Comparison of ENCODE assay signal across 17 cellular contexts in the genomic region with DNA sequence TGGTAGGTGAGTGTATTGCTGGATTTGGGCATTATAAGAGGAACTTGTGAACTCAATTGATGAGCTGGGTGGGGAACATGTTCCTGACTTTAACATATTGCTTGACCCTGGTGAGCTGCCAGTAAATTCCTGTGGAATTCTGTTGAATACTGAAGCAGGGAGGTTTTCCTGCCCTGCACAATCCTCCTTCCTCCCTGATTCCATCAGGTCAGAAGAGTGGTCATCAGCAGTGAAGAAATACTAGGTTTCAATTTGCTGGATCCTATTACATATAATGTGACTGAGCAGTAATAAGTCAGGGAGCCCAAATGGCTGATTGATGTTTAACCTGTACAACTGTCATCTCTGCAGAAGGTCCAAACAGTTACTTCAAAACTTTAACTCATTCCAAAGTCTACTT.
DNase-seq lines count a peak whose midpoint lies in the region; TF ChIP-seq lines count a peak whose summit lies in the region.
"Had no signal": no experiment of that assay in that cellular context is flagged by ENCODE, and none has a peak within 500 bp of the region (broad histone marks: within the 10 kb centered on the region; RNA-seq: fewer than 3 reads in every experiment).

No MANE protein-coding gene starts in this region.

- H3K4me2 ChIP-seq in GM23248 (ENCODE audit: unreplicated experiment) = peak overlapping the region; percentile 60
- H3K4me2 ChIP-seq in neural progenitor cell = no peak overlapping the region

- H3K36me3 Mint-ChIP-seq in neural progenitor cell = no peaks in the 10 kb centered on the region
- H3K36me3 Mint-ChIP-seq: activated naive CD8-positive, alpha-beta T cell treated with anti-CD3 and anti-CD28 coated beads, Interleukin-2, amount 10 ng/mL, durations not matched to agents 7 days and 5 days had no signal

- TF ChIP-seq CTCF in fibroblast of the aortic adventitia (IDR thresholded peaks at IDR 0.05; ENCODE audit: insufficient read depth, low read length) = no peak
- no peak for TF ChIP-seq CTCF in neural progenitor cell (IDR thresholded peaks at IDR 0.05)
- no peak for TF ChIP-seq CTCF in lower leg skin (IDR thresholded peaks at IDR 0.05)

- peaks cover 21% of the 10 kb centered on the region for H3F3A ChIP-seq in GM23248 (ENCODE audit: insufficient read depth)
- H3F3A ChIP-seq in neural progenitor cell (ENCODE audit: low read depth) = no peaks in the 10 kb centered on the region

- intact Hi-C loops in lower leg skin (cut with DNase I; ENCODE audit: low total_unique reads) = no loop called here

- no peaks in the 10 kb centered on the region for H3K27me3 Mint-ChIP-seq in neural progenitor cell (ENCODE audit: insufficient read depth, low read depth)

- H3K4me3 Mint-ChIP-seq in neural progenitor cell = no peak overlapping the region
- H3K4me3 Mint-ChIP-seq: activated naive CD8-positive, alpha-beta T cell treated with anti-CD3 and anti-CD28 coated beads, Interleukin-2, amount 10 ng/mL, durations not matched to agents 7 days and 5 days; activated T-cell treated with anti-CD3 and anti-CD28 coated beads, Interleukin-2, amount 50 U/mL, for 4 hours had no signal

- no peak overlapping the region for H3K9ac ChIP-seq in GM23248
- H3K9ac ChIP-seq in adipocyte (ENCODE audit: low read length) = peak overlapping the region; percentile 39
- H3K9ac ChIP-seq in neural progenitor cell = no peak overlapping the region

- H3K36me3 ChIP-seq in GM23248 (ENCODE audit: low read depth) (no peaks in the 10 kb centered on the region), adipocyte (ENCODE audit: control insufficient read depth, insufficient read depth, low read length, severe bottlenecking) (no peaks in the 10 kb centered on the region), neural progenitor cell (no peaks in the 10 kb centered on the region)
- H3K36me3 ChIP-seq: neutrophil, sigmoid colon had no signal

- H3K79me2 ChIP-seq in GM23248 (ENCODE audit: insufficient read depth) (no peaks in the 10 kb centered on the region), neural progenitor cell (ENCODE audit: low read depth) (no peaks in the 10 kb centered on the region)

- no peak overlapping the region for H3K27ac Mint-ChIP-seq in neural progenitor cell
- H3K27ac Mint-ChIP-seq: activated naive CD8-positive, alpha-beta T cell treated with anti-CD3 and anti-CD28 coated beads, Interleukin-2, amount 10 ng/mL, durations not matched to agents 7 days and 5 days had no signal

- H3K9me3 Mint-ChIP-seq in neural progenitor cell = no peaks in the 10 kb centered on the region
- H3K9me3 Mint-ChIP-seq: activated naive CD8-positive, alpha-beta T cell treated with anti-CD3 and anti-CD28 coated beads, Interleukin-2, amount 10 ng/mL, durations not matched to agents 7 days and 5 days; activated T-cell treated with anti-CD3 and anti-CD28 coated beads, Interleukin-2, amount 50 U/mL, for 4 hours had no signal

- no peak for TF ChIP-seq POLR2A in lower leg skin (IDR thresholded peaks at IDR 0.05)

- H3K4me3 ChIP-seq in GM23248 (no peak overlapping the region), adipocyte (ENCODE audit: low read length) (peak overlapping the region; percentile 13), fibroblast of the aortic adventitia (ENCODE audit: low read depth, low read length) (no peak overlapping the region), neural progenitor cell (no peak overlapping the region), lower leg skin (ENCODE audit: low read depth, poor library complexity, severe bottlenecking) (no peak overlapping the region)
- H3K4me3 ChIP-seq: sigmoid colon had no signal

- peaks cover 53% of the 10 kb centered on the region for H3K4me1 ChIP-seq in GM23248 (ENCODE audit: insufficient read depth)
- peaks cover 60% of the 10 kb centered on the region for H3K4me1 ChIP-seq in adipocyte (ENCODE audit: control insufficient read depth, insufficient read depth, low read length)
- peaks cover 20% of the 10 kb centered on the region for H3K4me1 ChIP-seq in neural progenitor cell
- H3K4me1 ChIP-seq: sigmoid colon had no signal

- peak; percentile 31 for DNase-seq in GM23248
- DNase-seq in adipocyte (ENCODE audit: low read depth) = peak; percentile 19
- peak; percentile 68 for DNase-seq in fibroblast of the aortic adventitia (ENCODE audit: low read depth)
- no peak for DNase-seq in neural progenitor cell (ENCODE audit: low spot score)
- no peak for DNase-seq in NCI-H774 (lab: John Stamatoyannopoulos, UW)
- DNase-seq in NCI-H1694 treated with DMSO at 0.1 percent for 48 hours (lab: John Stamatoyannopoulos, UW) = no peak
- no peak for DNase-seq in lower leg skin (ENCODE audit: low spot score in 2 of 2)
- DNase-seq in D341Med (ENCODE audit: low spot score) = no peak
- DNase-seq: activated CD4-positive, alpha-beta T cell treated with anti-CD3 and anti-CD28 coated beads, Interleukin-2, amount 50 U/mL, for 48 hours; activated naive CD8-positive, alpha-beta T cell treated with anti-CD3 and anti-CD28 coated beads, Interleukin-2, amount 10 ng/mL, durations not matched to agents 7 days and 5 days; activated T-cell treated with anti-CD3 and anti-CD28 coated beads, Interleukin-2, amount 50 U/mL, for 4 hours; COR-L47; H7; NCI-H2029 treated with DMSO at 0.1 percent for 48 hours; NCI-H524 treated with DMSO at 0.1 percent for 48 hours; sigmoid colon had no signal

- H2AFZ ChIP-seq in GM23248 (no peak overlapping the region), neural progenitor cell (replicated peaks) (peak overlapping the region; percentile 43)

- H3K9me3 ChIP-seq in GM23248 (ENCODE audit: low read depth) = no peaks in the 10 kb centered on the region
- no peaks in the 10 kb centered on the region for H3K9me3 ChIP-seq in adipocyte (ENCODE audit: control insufficient read depth, low read length)
- H3K9me3 ChIP-seq in neural progenitor cell (ENCODE audit: low read depth) = no peaks in the 10 kb centered on the region
- H3K9me3 ChIP-seq: neutrophil, sigmoid colon had no signal

- in situ Hi-C loops in GM23248 (cut with MboI) = no loop called here

- peaks cover 4% of the 10 kb centered on the region for H3K4me1 Mint-ChIP-seq in neural progenitor cell

- no peak overlapping the region for H3K27ac ChIP-seq in GM23248
- no peak overlapping the region for H3K27ac ChIP-seq in neural progenitor cell
- H3K27ac ChIP-seq: neutrophil, sigmoid colon had no signal

- H3K9me2 ChIP-seq in GM23248 (ENCODE audit: insufficient read depth) = no peaks in the 10 kb centered on the region

- H4K20me1 ChIP-seq in GM23248 (ENCODE audit: insufficient read depth) (no peaks in the 10 kb centered on the region), neural progenitor cell (ENCODE audit: low read depth) (no peaks in the 10 kb centered on the region)

- no peaks in the 10 kb centered on the region for H3K27me3 ChIP-seq in GM23248 (replicated peaks; ENCODE audit: insufficient read depth)
- H3K27me3 ChIP-seq in adipocyte (replicated peaks; ENCODE audit: control insufficient read depth, insufficient read depth, low read length) = no peaks in the 10 kb centered on the region
- H3K27me3 ChIP-seq in neural progenitor cell = no peaks in the 10 kb centered on the region
- H3K27me3 ChIP-seq: neutrophil, sigmoid colon had no signal

Comparison
In these comparisons a context has a peak if more than half of its experiments do, and no peak if none do; other contexts are left out.
1. DNase-seq: peak in GM23248 (single experiment), adipocyte (single experiment) and fibroblast of the aortic adventitia (single experiment); none in neural progenitor cell (single experiment), NCI-H774 (single experiment), NCI-H1694 treated with DMSO at 0.1 percent for 48 hours (single experiment), lower leg skin (0 of 2) and D341Med (single experiment).